Comparison of ENCODE assay signal across 26 cellular contexts in the genomic region with DNA sequence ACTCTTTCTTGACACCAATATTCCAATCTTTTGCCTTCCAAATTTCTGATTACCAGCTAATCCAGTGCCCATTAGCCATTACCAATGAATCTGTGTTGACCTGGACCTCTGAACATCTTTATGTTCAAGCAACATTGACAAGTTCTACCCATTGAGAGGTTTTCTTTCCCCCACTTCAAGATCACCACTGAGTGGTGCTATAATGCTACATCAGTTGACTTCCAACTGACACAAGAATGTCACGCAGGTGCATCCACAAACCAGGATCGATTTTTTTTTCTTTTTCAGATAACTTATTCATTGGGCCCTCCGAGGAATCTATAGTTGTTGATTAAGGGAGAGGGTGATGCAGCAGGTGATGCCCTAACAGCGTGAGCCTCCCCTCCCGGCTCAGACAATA.
"Had no signal": no experiment of that assay in that cellular context is flagged by ENCODE, and none has a peak within 500 bp of the region (broad histone marks: within the 10 kb centered on the region; RNA-seq: fewer than 3 reads in every experiment).

No MANE protein-coding gene starts in this region.

- H3K4me1 Mint-ChIP-seq: activated CD4-positive, alpha-beta T cell treated with anti-CD3 and anti-CD28 coated beads for 36 hours; central memory CD8-positive, alpha-beta T cell; stimulated activated effector memory CD8-positive, alpha-beta T cell treated with anti-CD3 and anti-CD28 coated beads, Interleukin-12 subunit alpha, Interleukin-12 subunit beta, amount 100 ng/mL, for 72 hours had no signal

- H3K27ac ChIP-seq: esophagus squamous epithelium, left lung, ovary, skin epidermis, thoracic aorta, uterus had no signal

- H3K9me3 ChIP-seq: ovary, uterus had no signal

- H3K36me3 Mint-ChIP-seq: stimulated activated effector memory CD8-positive, alpha-beta T cell treated with anti-CD3 and anti-CD28 coated beads, Interleukin-12 subunit alpha, Interleukin-12 subunit beta, amount 100 ng/mL, for 72 hours had no signal

- H3K27me3 ChIP-seq: esophagus squamous epithelium, left lung, ovary, uterus had no signal

- DNase-seq: activated CD4-positive, alpha-beta T cell treated with anti-CD3 and anti-CD28 coated beads for 36 hours; activated CD4-positive, CD25-positive, alpha-beta regulatory T cell; activated effector memory CD4-positive, alpha-beta T cell treated with Interleukin-2 at 50 U/mL for 16 hours; activated naive CD4-positive, alpha-beta T cell treated with Interleukin-2 at 50 U/mL for 16 hours; anterior cingulate cortex; esophagus squamous epithelium; glutamatergic neuron; left lung; nephron progenitor cell; ovary; stimulated activated CD4-positive, alpha-beta T cell treated with anti-CD3 and anti-CD28 coated beads, Interleukin-4, amount 100 ng/mL, for 24 hours; trophoblast cell; uterus had no signal

- H3K9me3 Mint-ChIP-seq: central memory CD8-positive, alpha-beta T cell; dendritic cell treated with granulocyte-macrophage colony-stimulating factor and Interleukin-4, amounts not matched to agents 40 ng/mL and 50 ng/mL, for 4 days; stimulated activated effector memory CD8-positive, alpha-beta T cell treated with anti-CD3 and anti-CD28 coated beads, Interleukin-12 subunit alpha, Interleukin-12 subunit beta, amount 100 ng/mL, for 72 hours had no signal

- ATAC-seq: activated CD4-positive, alpha-beta T cell treated with anti-CD3 and anti-CD28 coated beads for 36 hours; left lung; sciatic nerve; stimulated activated effector memory CD8-positive, alpha-beta T cell treated with anti-CD3 and anti-CD28 coated beads, Interleukin-12 subunit alpha, Interleukin-12 subunit beta, amount 100 ng/mL, for 72 hours had no signal

- H3K36me3 ChIP-seq: esophagus squamous epithelium, left lung, ovary, thoracic aorta, uterus had no signal

- H3K27ac Mint-ChIP-seq: activated CD4-positive, alpha-beta T cell treated with anti-CD3 and anti-CD28 coated beads for 36 hours; activated naive CD8-positive, alpha-beta T cell; dendritic cell treated with granulocyte-macrophage colony-stimulating factor and Interleukin-4, amounts not matched to agents 40 ng/mL and 50 ng/mL, for 4 days; nephron progenitor cell; progenitor cell of endocrine pancreas; stimulated activated effector memory CD8-positive, alpha-beta T cell treated with anti-CD3 and anti-CD28 coated beads, Interleukin-12 subunit alpha, Interleukin-12 subunit beta, amount 100 ng/mL, for 72 hours; stimulated activated naive CD8-positive, alpha-beta T cell treated with anti-CD3 and anti-CD28 coated beads, Interleukin-15, Interleukin-2, amounts not matched to agents 100 ng/mL and 50 ng/mL, for 24 hours had no signal

- H3K4me3 Mint-ChIP-seq: activated CD4-positive, alpha-beta T cell treated with anti-CD3 and anti-CD28 coated beads for 36 hours; activated naive CD8-positive, alpha-beta T cell; central memory CD8-positive, alpha-beta T cell; dendritic cell treated with granulocyte-macrophage colony-stimulating factor and Interleukin-4, amounts not matched to agents 40 ng/mL and 50 ng/mL, for 4 days; nephron progenitor cell; stimulated activated effector memory CD8-positive, alpha-beta T cell treated with anti-CD3 and anti-CD28 coated beads, Interleukin-12 subunit alpha, Interleukin-12 subunit beta, amount 100 ng/mL, for 72 hours; stimulated activated naive CD8-positive, alpha-beta T cell treated with anti-CD3 and anti-CD28 coated beads, Interleukin-15, Interleukin-2, amounts not matched to agents 100 ng/mL and 50 ng/mL, for 24 hours had no signal

- H3K27me3 Mint-ChIP-seq: activated CD4-positive, alpha-beta T cell treated with anti-CD3 and anti-CD28 coated beads for 36 hours; activated naive CD8-positive, alpha-beta T cell; dendritic cell treated with granulocyte-macrophage colony-stimulating factor and Interleukin-4, amounts not matched to agents 40 ng/mL and 50 ng/mL, for 4 days; stimulated activated naive CD8-positive, alpha-beta T cell treated with anti-CD3 and anti-CD28 coated beads, Interleukin-15, Interleukin-2, amounts not matched to agents 100 ng/mL and 50 ng/mL, for 24 hours had no signal

- H3K4me3 ChIP-seq: esophagus squamous epithelium, left lung, lung, ovary, skin epidermis, thoracic aorta, uterus had no signal

- FAIRE-seq: bronchial epithelial cell, frontal cortex, islet of Langerhans had no signal

- H3K4me1 ChIP-seq: uterus had no signal
